4 cellular contexts compared by ENCODE assay signal in the genomic region with DNA sequence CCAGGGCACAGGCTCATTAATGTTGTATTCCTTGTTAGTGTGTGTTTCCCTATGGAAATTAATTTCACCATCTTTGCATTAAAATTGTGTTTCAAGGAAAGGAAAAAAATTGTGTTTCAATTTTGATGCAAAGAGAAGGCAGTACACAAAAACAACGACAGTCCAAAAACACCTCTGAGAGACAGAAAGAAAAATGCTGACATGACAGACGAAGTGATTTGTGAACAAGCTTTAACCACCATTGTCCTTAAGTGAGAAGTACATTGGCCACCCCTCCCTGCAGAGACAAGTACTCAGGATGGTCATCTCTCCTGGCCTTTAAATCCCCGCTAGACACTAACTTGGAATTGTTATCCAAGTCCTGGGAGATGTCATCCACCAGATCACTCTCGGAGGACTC.
TF ChIP-seq lines count a peak whose summit lies in the region.

No MANE protein-coding gene starts in this region.

TF ChIP-seq in A549, 52 proteins besides CTCF, POLR2A, EP300 and RAD21:
- TF ChIP-seq PHF8 (IDR thresholded peaks at IDR 0.05; ENCODE audit: borderline replicate concordance, low read depth): no peak
- TF ChIP-seq MAFK (IDR thresholded peaks at IDR 0.05; ENCODE audit: partially characterized antibody): peak; percentile 88

TF ChIP-seq in GM23338, 12 proteins besides CTCF, POLR2A, EP300 and RAD21:
- TF ChIP-seq ETS1 (IDR thresholded peaks at IDR 0.05) (no peak), EZH2phosphoT487 (IDR thresholded peaks at IDR 0.05; ENCODE audit: unreplicated experiment) (no peak), ZNF114 (CRISPR knock-in tag; IDR thresholded peaks at IDR 0.05) (no peak), JUNB (IDR thresholded peaks at IDR 0.05; ENCODE audit: unreplicated experiment) (no peak), ZNF331 (CRISPR knock-in tag; IDR thresholded peaks at IDR 0.05; ENCODE audit: low read depth) (no peak), NANOG (IDR thresholded peaks at IDR 0.05; ENCODE audit: borderline replicate concordance) (no peak)
TF ChIP-seq in GM23338: peak in this region for 0.

TF ChIP-seq in K562, 482 proteins besides CTCF, POLR2A, EP300 and RAD21:
- TF ChIP-seq ZNF316 (IDR thresholded peaks at IDR 0.05) (peak; percentile 83), C11orf30 (IDR thresholded peaks at IDR 0.05; ENCODE audit: low read depth) (peak; percentile 66), MAFK (IDR thresholded peaks at IDR 0.05; ENCODE audit: low read length) (peak; percentile 52), MAFG (tag; conservative IDR thresholded peaks at IDR 0.05) (peak; percentile 62; the same call in 1 of the 2 replicates), MAFF (IDR thresholded peaks at IDR 0.05; ENCODE audit: low read length) (peak; percentile 62), ZBTB17 (CRISPR knock-in tag; IDR thresholded peaks at IDR 0.05) (no peak)
- TF ChIP-seq, protein P1, sequence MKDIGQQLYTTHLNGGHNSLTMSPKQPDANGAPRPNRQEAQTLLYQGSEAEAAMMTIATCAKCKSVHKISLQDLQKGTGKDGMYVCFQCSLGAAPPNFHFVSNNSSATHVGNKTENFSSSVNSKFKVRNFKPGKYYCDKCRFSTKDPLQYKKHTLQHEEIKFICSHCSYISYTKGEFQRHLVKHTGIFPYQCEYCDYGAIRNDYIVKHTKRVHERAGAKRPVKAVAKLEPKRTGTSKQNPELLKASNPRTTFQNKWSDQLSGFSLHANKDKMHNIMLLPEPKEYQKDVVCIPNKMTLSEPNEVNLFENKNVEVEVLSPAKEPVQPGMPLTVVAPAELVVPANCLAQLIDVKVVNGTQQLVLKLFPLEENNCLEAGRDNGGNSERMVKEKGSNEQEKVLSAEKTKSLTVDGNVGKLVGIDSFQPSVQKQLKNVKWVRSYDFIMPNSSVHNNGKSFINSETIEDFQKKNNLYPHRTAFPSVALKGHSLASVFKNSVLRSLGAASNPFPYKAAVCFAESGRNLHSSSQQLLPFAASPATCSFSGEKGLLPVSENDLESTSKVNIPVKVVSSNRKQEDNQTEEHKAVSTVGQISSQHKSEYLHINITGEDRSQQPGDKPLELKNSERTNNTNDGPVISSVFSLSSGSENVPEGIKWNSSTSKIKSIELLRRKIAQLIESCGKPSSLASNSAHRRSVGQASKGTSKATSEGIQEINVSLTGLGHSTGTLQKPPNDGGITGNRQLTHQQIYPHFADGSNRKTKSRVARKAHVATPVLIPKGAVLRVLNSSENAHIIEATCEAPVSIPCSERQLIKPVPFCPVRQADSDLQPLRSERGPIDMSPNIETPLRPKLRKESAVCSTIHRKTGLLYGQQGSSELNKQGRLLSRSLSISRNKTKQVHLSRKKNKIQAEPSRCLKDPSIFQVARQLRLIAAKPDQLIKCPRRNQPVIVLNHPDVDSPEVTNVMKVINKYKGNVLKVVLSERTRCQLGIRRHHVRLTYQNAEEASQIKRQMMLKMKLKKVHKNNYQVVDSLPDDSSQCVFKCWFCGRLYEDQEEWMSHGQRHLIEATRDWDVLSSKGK (CRISPR knock-in tag; IDR thresholded peaks at IDR 0.05): no peak
TF ChIP-seq in K562: peak in this region for 5.

TF ChIP-seq in HEK293T, 16 proteins besides CTCF, POLR2A, EP300 and RAD21:
- TF ChIP-seq CTBP1 (IDR thresholded peaks at IDR 0.05; ENCODE audit: borderline replicate concordance) (no peak), LEF1 (IDR thresholded peaks at IDR 0.05; ENCODE audit: borderline replicate concordance) (no peak), BHLHE40 (IDR thresholded peaks at IDR 0.05; ENCODE audit: borderline replicate concordance) (no peak), FOXA1 (IDR thresholded peaks at IDR 0.05) (no peak), FOXM1 (IDR thresholded peaks at IDR 0.05; ENCODE audit: borderline replicate concordance) (no peak), HDGF (IDR thresholded peaks at IDR 0.05; ENCODE audit: borderline replicate concordance) (no peak), TARDBP (IDR thresholded peaks at IDR 0.05) (no peak), NFRKB (IDR thresholded peaks at IDR 0.05) (no peak), L3MBTL2 (conservative IDR thresholded peaks at IDR 0.05) (no peak), SP1 (IDR thresholded peaks at IDR 0.05) (no peak), SUZ12 (IDR thresholded peaks at IDR 0.05) (no peak), ELF4 (IDR thresholded peaks at IDR 0.05) (no peak), FOXK2 (IDR thresholded peaks at IDR 0.05) (no peak), ARNT (IDR thresholded peaks at IDR 0.05) (no peak), PKNOX1 (IDR thresholded peaks at IDR 0.05) (no peak), ZNF384 (IDR thresholded peaks at IDR 0.05) (no peak)
